Comparison of ENCODE assay signal across 8 cellular contexts in the genomic region with DNA sequence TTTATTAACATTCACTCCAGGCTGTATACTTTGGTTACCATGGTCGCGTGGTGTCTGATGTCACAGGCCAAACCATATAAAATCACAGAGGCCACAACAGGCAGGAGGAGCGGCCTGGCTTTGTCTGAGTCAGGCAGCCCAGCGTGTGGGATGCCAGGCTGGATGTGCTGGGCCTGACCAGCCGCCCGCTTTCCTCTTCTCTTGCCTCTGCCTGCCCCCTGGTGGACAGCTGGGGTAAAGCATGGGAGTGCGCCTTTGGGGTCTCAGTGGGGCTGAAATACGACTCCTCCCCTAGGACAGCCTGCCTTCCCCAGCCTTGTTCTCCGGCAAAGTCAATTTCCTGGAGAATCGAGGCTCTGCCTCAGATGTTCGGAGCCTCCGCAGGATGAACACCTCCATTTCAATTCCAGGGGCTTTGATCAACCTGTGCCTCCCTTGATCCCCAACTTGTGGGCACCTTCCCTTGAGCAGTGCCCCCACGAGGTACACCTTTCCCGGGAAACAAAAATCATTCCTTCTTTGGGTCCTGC.
DNase-seq lines count a peak whose midpoint lies in the region; ATAC-seq lines count a peak whose summit lies in the region.

No MANE protein-coding gene starts in this region.

- no peak overlapping the region for H2BK120ac ChIP-seq in mesendoderm (ENCODE audit: low read depth, low read length)

- no peak overlapping the region for H4K8ac ChIP-seq in mesendoderm (ENCODE audit: low read depth, low read length)

- H3K18ac ChIP-seq in mesendoderm (ENCODE audit: low read length) = no peak overlapping the region

- peak overlapping the region; percentile 71 for H3K4ac ChIP-seq in mesendoderm (ENCODE audit: low read depth, low read length)

- no peak overlapping the region for H2AK5ac ChIP-seq in mesendoderm (ENCODE audit: low read length)

- no peaks in the 10 kb centered on the region for H3K36me3 ChIP-seq in mesendoderm (ENCODE audit: control insufficient read depth, insufficient read depth, low read length)

- no peak overlapping the region for H4K5ac ChIP-seq in mesendoderm (ENCODE audit: low read length)

- no peak overlapping the region for H2BK5ac ChIP-seq in mesendoderm (ENCODE audit: low read length)

- in situ Hi-C loops in ACHN (cut with HindIII; ENCODE audit: low pct_ligation_motif_present, low pct_unique_long_range_greater_than_20kb, low sequenced_read_pairs) = no loop called here

- ATAC-seq in GM19328 (IDR thresholded peaks at IDR 0.05; ENCODE audit: unreplicated experiment) (peak; percentile 67), HG03457 (IDR thresholded peaks at IDR 0.05; ENCODE audit: unreplicated experiment) (peak; percentile 73)

- H3K79me1 ChIP-seq in mesendoderm (ENCODE audit: low read length) = no peaks in the 10 kb centered on the region

- H3K4me1 ChIP-seq in mesendoderm (ENCODE audit: control insufficient read depth, low read depth, low read length) = no peaks in the 10 kb centered on the region

- peak; percentile 89 for DNase-seq in ACHN
- peak; percentile 79 to 88 for DNase-seq in activated CD4-positive, alpha-beta T cell treated with anti-CD3 and anti-CD28 coated beads for 4 hours
- peak; percentile 97 for DNase-seq in ecto neural progenitor cell (ENCODE audit: low spot score)
- peak; percentile 98 for DNase-seq in mesendoderm
- peak; percentile 77 to 78 for DNase-seq in stimulated activated CD8-positive, alpha-beta memory T cell treated with anti-CD3 and anti-CD28 coated beads, Interleukin-15, amount 100 ng/mL, for 48 hours (ENCODE audit: low read depth in 2 of 2)
- no peak for DNase-seq in NCI-H748 treated with DMSO at 0.1 percent for 48 hours (lab: John Stamatoyannopoulos, UW)

- no CpG with 5 or more reads among the region's 14 CpGs for WGBS in mesendoderm (ENCODE audit: extremely low coverage, insufficient coverage, low lambda C conversion rate)

- no peak overlapping the region for H3K4me3 ChIP-seq in mesendoderm (ENCODE audit: low read length)

- H3K23ac ChIP-seq in mesendoderm (ENCODE audit: low read length) = no peak overlapping the region

- no peak overlapping the region for H3K27ac ChIP-seq in mesendoderm (ENCODE audit: low read depth, low read length)

- H3K79me2 ChIP-seq in mesendoderm (ENCODE audit: control insufficient read depth, insufficient read depth, low read length) = no peaks in the 10 kb centered on the region

- H3K56ac ChIP-seq in mesendoderm (ENCODE audit: low read length) = peak overlapping the region; percentile 61

- no peak overlapping the region for H2BK15ac ChIP-seq in mesendoderm (replicated peaks; ENCODE audit: low read depth)

- no peak overlapping the region for H3K4me2 ChIP-seq in mesendoderm (ENCODE audit: low read length)

- peak overlapping the region; percentile 17 for H3K9ac ChIP-seq in mesendoderm (ENCODE audit: low read length)

- H3K27me3 ChIP-seq in mesendoderm (ENCODE audit: insufficient read depth, low read length, poor library complexity) = no peaks in the 10 kb centered on the region
